Comparison of ENCODE assay signal across 1 cellular context in genomic region chr19:48895226-48895625, GRCh38.
A peak's percentile ranks its signal among the peaks of the same experiment; 100 is the strongest.
TF ChIP-seq lines count a peak whose summit lies in the region.

No MANE protein-coding gene starts in this region.

TF ChIP-seq in endothelial cell of umbilical vein, 7 proteins besides CTCF, POLR2A, EP300 and RAD21:
- TF ChIP-seq EZH2 (IDR thresholded peaks at IDR 0.05; ENCODE audit: borderline replicate concordance, low read depth, low read length, severe bottlenecking) (peak; percentile 55), JUN (IDR thresholded peaks at IDR 0.05; ENCODE audit: borderline replicate concordance, insufficient read depth, insufficient read length, low read depth) (no peak), FOS (IDR thresholded peaks at IDR 0.05; ENCODE audit: borderline replicate concordance, insufficient read depth, low read length) (no peak)
TF ChIP-seq in endothelial cell of umbilical vein: peak in this region for 1.
